2 cellular contexts compared by ENCODE assay signal in genomic region chr7:30433082-30433481, GRCh38.
TF ChIP-seq lines count a peak whose summit lies in the region.

No MANE protein-coding gene starts in this region.

TF ChIP-seq in liver, 16 proteins besides CTCF, POLR2A, EP300 and RAD21 (continued from another document):
- TF ChIP-seq REST (IDR thresholded peaks at IDR 0.05): peak; percentile 24
- TF ChIP-seq HNF4A (conservative IDR thresholded peaks at IDR 0.05): peak; percentile 30 to 41
- peak; percentile 34 for TF ChIP-seq YY1 (IDR thresholded peaks at IDR 0.05)
- TF ChIP-seq GABPA (IDR thresholded peaks at IDR 0.05 in 1 of 2, conservative IDR thresholded peaks at IDR 0.05 in 1 of 2): no peak
- TF ChIP-seq ZBTB33 (IDR thresholded peaks at IDR 0.05): no peak
- no peak for TF ChIP-seq HNF4G (IDR thresholded peaks at IDR 0.05)
- peak; percentile 43 for TF ChIP-seq FOXA1 (IDR thresholded peaks at IDR 0.05)
- TF ChIP-seq FOXA2 (IDR thresholded peaks at IDR 0.05): peak; percentile 43
- peak; percentile 76 for TF ChIP-seq SP1 (IDR thresholded peaks at IDR 0.05)
- TF ChIP-seq MAX (IDR thresholded peaks at IDR 0.05): no peak
- TF ChIP-seq EGR1 (IDR thresholded peaks at IDR 0.05; ENCODE audit: low read depth in 2 of 2): no peak

TF ChIP-seq in HepG2, 621 proteins besides CTCF, POLR2A, EP300 and RAD21 (continued from another document):
- no peak for TF ChIP-seq CREBL2 (CRISPR knock-in tag; IDR thresholded peaks at IDR 0.05; ENCODE audit: borderline replicate concordance)
- TF ChIP-seq, protein P1, sequence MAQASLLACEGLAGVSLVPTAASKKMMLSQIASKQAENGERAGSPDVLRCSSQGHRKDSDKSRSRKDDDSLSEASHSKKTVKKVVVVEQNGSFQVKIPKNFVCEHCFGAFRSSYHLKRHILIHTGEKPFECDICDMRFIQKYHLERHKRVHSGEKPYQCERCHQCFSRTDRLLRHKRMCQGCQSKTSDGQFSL (CRISPR knock-in tag; IDR thresholded peaks at IDR 0.05): no peak
- TF ChIP-seq, protein P2, sequence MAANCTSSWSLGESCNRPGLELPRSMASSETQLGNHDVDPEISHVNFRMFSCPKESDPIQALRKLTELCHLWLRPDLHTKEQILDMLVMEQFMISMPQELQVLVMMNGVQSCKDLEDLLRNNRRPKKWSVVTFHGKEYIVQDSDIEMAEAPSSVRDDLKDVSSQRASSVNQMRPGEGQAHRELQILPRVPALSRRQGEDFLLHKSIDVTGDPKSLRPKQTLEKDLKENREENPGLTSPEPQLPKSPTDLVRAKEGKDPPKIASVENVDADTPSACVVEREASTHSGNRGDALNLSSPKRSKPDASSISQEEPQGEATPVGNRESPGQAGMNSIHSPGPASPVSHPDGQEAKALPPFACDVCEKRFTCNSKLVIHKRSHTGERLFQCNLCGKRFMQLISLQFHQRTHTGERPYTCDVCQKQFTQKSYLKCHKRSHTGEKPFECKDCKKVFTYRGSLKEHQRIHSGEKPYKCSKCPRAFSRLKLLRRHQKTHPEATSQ (CRISPR knock-in tag; IDR thresholded peaks at IDR 0.05; ENCODE audit: borderline replicate concordance): no peak
- TF ChIP-seq TRIM22 (IDR thresholded peaks at IDR 0.05): no peak
